6 cellular contexts compared by ENCODE assay signal in genomic region chr4:119752936-119753335, GRCh38.
"Had no signal": no experiment of that assay in that cellular context is flagged by ENCODE, and none has a peak within 500 bp of the region (broad histone marks: within the 10 kb centered on the region; RNA-seq: fewer than 3 reads in every experiment).

No MANE protein-coding gene starts in this region.

- DNase-seq: GDM1, GF-D8 had no signal

- FAIRE-seq: GM12878, GM12891, GM12892, GM18507 had no signal

- H3K4me3 ChIP-seq: GM12878 had no signal

- ATAC-seq: GM12878 had no signal
